8 cellular contexts compared by ENCODE assay signal in genomic region chr19:1001538-1002166, GRCh38. TPM values are rescaled to one million over a fixed set of nuclear protein-coding genes. Genes with fewer than 3 reads are reported as not detected.
DNase-seq lines count a peak whose midpoint lies in the region; ATAC-seq and TF ChIP-seq lines count a peak whose summit lies in the region.

No MANE protein-coding gene starts in this region.

- TF ChIP-seq CTCF in DND-41 (IDR thresholded peaks at IDR 0.05; ENCODE audit: borderline replicate concordance, extremely low read depth, low read length, poor library complexity, severe bottlenecking) (peak; percentile 95), stomach (IDR thresholded peaks at IDR 0.05) (peak in 5 of 7 experiments; percentile 55 to 91 (median 85))

- H3K9me3 Mint-ChIP-seq in naive B cell: peaks cover 0 to 1% (median 0%) of the 10 kb centered on the region in 7 donors

- peaks cover 10 to 22% (median 13%) of the 10 kb centered on the region in 3 donors for H3K4me1 Mint-ChIP-seq in naive B cell

- H3K36me3 Mint-ChIP-seq in naive B cell: peaks cover 0 to under 1% of the 10 kb centered on the region in 2 donors

- H3K4me1 ChIP-seq in DND-41 (ENCODE audit: insufficient read depth, low read length) (no peaks in the 10 kb centered on the region; the same call in 1 of the 2 replicates), Karpas-422 (ENCODE audit: low read length) (no peaks in the 10 kb centered on the region), stomach (peaks cover 11 to 24% (median 20%) of the 10 kb centered on the region in 4 donors)

- peaks cover 21 to 45% (median 37%) of the 10 kb centered on the region in 3 donors for H3K27me3 Mint-ChIP-seq in naive B cell

- no peak overlapping the region for H2AFZ ChIP-seq in DND-41 (ENCODE audit: low read depth, low read length)
- no peak overlapping the region for H2AFZ ChIP-seq in Karpas-422 (ENCODE audit: low read length)

- intact Hi-C loops in stomach (cut with DNase I; ENCODE audit: low total_unique reads): no loop called here

- H3K9me3 ChIP-seq in DND-41 (ENCODE audit: insufficient read depth, low read length, severe bottlenecking) (no peaks in the 10 kb centered on the region), Karpas-422 (ENCODE audit: low read length) (no peaks in the 10 kb centered on the region), stomach (no peaks in the 10 kb centered on the region)

- DNase-seq in DND-41: peak; percentile 71
- peak; percentile 82 for DNase-seq in Karpas-422
- peak; percentile 73 for DNase-seq in activated CD4-positive, alpha-beta T cell treated with anti-CD3 and anti-CD28 coated beads, Interleukin-2, amount 50 U/mL, for 1 hour
- DNase-seq in ecto neural progenitor cell (ENCODE audit: low spot score): peak; percentile 84
- DNase-seq in naive B cell: peak; percentile 62
- peak; percentile 68 for DNase-seq in stomach

- no peaks in the 10 kb centered on the region for H3K36me3 ChIP-seq in DND-41 (ENCODE audit: insufficient read depth, low read length)
- no peaks in the 10 kb centered on the region for H3K36me3 ChIP-seq in Karpas-422 (ENCODE audit: insufficient read depth, low read length)
- H3K36me3 ChIP-seq in stomach: no peaks in the 10 kb centered on the region

- TF ChIP-seq POLR2A in stomach (IDR thresholded peaks at IDR 0.05): no peak

- H3K4me2 ChIP-seq in DND-41 (ENCODE audit: insufficient read depth, low read length) (no peak overlapping the region), Karpas-422 (ENCODE audit: low read depth, low read length, poor library complexity, severe bottlenecking) (no peak overlapping the region)

- H3K79me2 ChIP-seq in DND-41 (ENCODE audit: insufficient read depth, low read length): no peaks in the 10 kb centered on the region
- H3K79me2 ChIP-seq in Karpas-422 (ENCODE audit: low read length): no peaks in the 10 kb centered on the region

- H3K4me3 ChIP-seq in DND-41 (ENCODE audit: low read depth in 1 of 2, low read length in 2 of 2) (no peak overlapping the region), Karpas-422 (ENCODE audit: low read length) (no peak overlapping the region), stomach (no peak overlapping the region)

- H3K27me3 ChIP-seq in DND-41 (ENCODE audit: insufficient read depth, low read length, poor library complexity) (no peaks in the 10 kb centered on the region), Karpas-422 (ENCODE audit: low read length) (no peaks in the 10 kb centered on the region), stomach (peaks cover 19 to 81% (median 67%) of the 10 kb centered on the region in 3 donors)

- TF ChIP-seq EP300 in stomach (IDR thresholded peaks at IDR 0.05): no peak

- H4K20me1 ChIP-seq in DND-41 (ENCODE audit: insufficient read depth, low read length) (peaks cover 5% of the 10 kb centered on the region; the same call in 1 of the 2 replicates), Karpas-422 (ENCODE audit: insufficient read depth, low read depth, low read length) (peaks cover 9% of the 10 kb centered on the region; the same call in 1 of the 2 replicates)

- ATAC-seq in DND-41 (ENCODE audit: insufficient read depth, low read depth) (peak; percentile 80), naive B cell (ENCODE audit: low read depth in 2 of 2) (peak; percentile 71 to 74), HG03354 (IDR thresholded peaks at IDR 0.05; ENCODE audit: poor library complexity, severe bottlenecking, unreplicated experiment) (no peak), HG03439 (IDR thresholded peaks at IDR 0.05; ENCODE audit: unreplicated experiment) (no peak)

- H3K9ac ChIP-seq in DND-41 (ENCODE audit: low read depth, low read length) (no peak overlapping the region), Karpas-422 (ENCODE audit: low read length) (no peak overlapping the region)

- H3K9me2 ChIP-seq in Karpas-422 (replicated peaks; ENCODE audit: insufficient read depth, low read length): no peaks in the 10 kb centered on the region

- no peak overlapping the region for H3K27ac Mint-ChIP-seq in naive B cell

- H3K27ac ChIP-seq in DND-41 (ENCODE audit: low read length): no peak overlapping the region
- no peak overlapping the region for H3K27ac ChIP-seq in Karpas-422 (ENCODE audit: low read length)
- H3K27ac ChIP-seq in stomach: no peak overlapping the region

- 10 to 16% (median 11%) methylated on average over 9 to 20 of the region's 20 CpGs for WGBS in stomach, 5 donors

- H3K4me3 Mint-ChIP-seq in naive B cell: peak overlapping the region in 4 of 8 donors; percentile 19 to 69 (median 44)

RNA-seq across cellular contexts. Expression of gene GRIN3B, which starts 1.4 kb away (rescaled TPM):
- total RNA-seq in Karpas-422 (2014; rRNA removed; shearing (Covaris generic); ENCODE audit: low replicate concordance): 1.4 TPM in 1 of 2 replicates, not detected in the other
- polyA plus RNA-seq in naive B cell (ENCODE audit: low read depth in 6 of 6) (not detected), stomach (under 1 TPM in 1 of 3 donors, not detected in 2; 0.03 TPM)
- total RNA-seq in stomach: not detected

RNA-seq across cellular contexts. Expression of gene WDR18, which starts 17.5 kb away (rescaled TPM):
- 41.1 and 87.2 TPM in 2 replicates for total RNA-seq in Karpas-422 (2014; rRNA removed; shearing (Covaris generic); ENCODE audit: low replicate concordance)
- polyA plus RNA-seq in naive B cell (ENCODE audit: low read depth in 6 of 6) (10 to 100 TPM; 39.9 to 64.1 (median 52.5) TPM), stomach (10 to 100 TPM; 44.4 to 81.3 (median 51.9) TPM)
- total RNA-seq in stomach: 100 to 1,000 TPM in 2 of 5 donors, 10 to 100 TPM in 3; 19.1 to 410 (median 67.7) TPM

RNA-seq across cellular contexts. Expression of gene TMEM259, which starts 19.3 kb away (rescaled TPM):
- 133 and 167 TPM in 2 replicates for total RNA-seq in Karpas-422 (2014; rRNA removed; shearing (Covaris generic); ENCODE audit: low replicate concordance)
- 10 to 100 TPM; 37.2 to 75.5 (median 49.5) TPM for polyA plus RNA-seq in naive B cell (ENCODE audit: low read depth in 6 of 6)
- total RNA-seq in stomach: 100 to 1,000 TPM in 4 of 5 donors, 10 to 100 TPM in 1; 59.7 to 536 (median 338) TPM
- polyA plus RNA-seq in stomach: 100 to 1,000 TPM in 1 of 3 donors, 10 to 100 TPM in 2; 60.5 to 199 (median 89.2) TPM

RNA-seq across cellular contexts. Expression of gene RNU6-2, which starts 19.7 kb away (rescaled TPM):
- total RNA-seq in Karpas-422 (2014; rRNA removed; shearing (Covaris generic); ENCODE audit: low replicate concordance): not detected in 2 replicates
- polyA plus RNA-seq in naive B cell (ENCODE audit: low read depth in 6 of 6): not detected
- total RNA-seq in stomach: not detected
- polyA plus RNA-seq in stomach: not detected

RNA-seq across cellular contexts. Expression of gene CNN2, which starts 24.8 kb away (rescaled TPM):
- total RNA-seq in Karpas-422 (2014; rRNA removed; shearing (Covaris generic); ENCODE audit: low replicate concordance): 88.6 and 97.9 TPM in 2 replicates
- 100 to 1,000 TPM; 408 to 648 (median 492) TPM for polyA plus RNA-seq in naive B cell (ENCODE audit: low read depth in 6 of 6)
- 10 to 100 TPM in 4 of 5 donors, 1 to 10 TPM in 1; 7.0 to 98.5 (median 56.4) TPM for total RNA-seq in stomach
- 10 to 100 TPM; 85.1 to 93.9 (median 91.8) TPM for polyA plus RNA-seq in stomach

Comparison
In these comparisons a context has a peak if more than half of its experiments do, and no peak if none do; other contexts are left out.
1. ATAC-seq: peak in DND-41 (single experiment) and naive B cell (2 of 2); none in HG03354 (single experiment) and HG03439 (single experiment).
2. Peak in every context shown above with its lines, with median percentiles within 50 percentile points of each other: DNase-seq.